10 cellular contexts compared by ENCODE assay signal in genomic region chr2:54586062-54586982, GRCh38.
DNase-seq lines count a peak whose midpoint lies in the region; ATAC-seq and TF ChIP-seq lines count a peak whose summit lies in the region.
"Had no signal": no experiment of that assay in that cellular context is flagged by ENCODE, and none has a peak within 500 bp of the region (broad histone marks: within the 10 kb centered on the region; RNA-seq: fewer than 3 reads in every experiment).

No MANE protein-coding gene starts in this region.

- H3K4me2 ChIP-seq in IMR-90 (ENCODE audit: low read depth, low read length) = peak overlapping the region; percentile 36; the same call in 1 of the 2 replicates
- no peak overlapping the region for H3K4me2 ChIP-seq in mesendoderm (ENCODE audit: low read length)

- TF ChIP-seq POLR2A in IMR-90 (IDR thresholded peaks at IDR 0.05; ENCODE audit: low read depth, low read length) = no peak

- H3K4me1 ChIP-seq in ACC112 (ENCODE audit: control insufficient read depth, insufficient read depth, low read length, unreplicated experiment) (peaks cover 57% of the 10 kb centered on the region), IMR-90 (ENCODE audit: control insufficient read depth, insufficient read depth, low read length) (peaks cover 11% of the 10 kb centered on the region), mesendoderm (ENCODE audit: control insufficient read depth, low read depth, low read length) (peaks cover 15% of the 10 kb centered on the region)
- H3K4me1 ChIP-seq: prostate gland had no signal

- POLR2A ChIA-PET in IMR-90 (lab: Charles Lee; ENCODE audit: unreplicated experiment) = interaction anchor here (0.6 kb wide), 1 partner anchor 419 kb away, joined by 3 read pairs; no protein-coding TSS in a partner anchor

- in situ Hi-C loops in IMR-90 (cut with MboI; ENCODE audit: low sequenced_read_pairs) = no loop called here

- peak overlapping the region; percentile 55 for H3K4me3 ChIP-seq in ACC112 (ENCODE audit: low read depth, low read length)
- H3K4me3 ChIP-seq in IMR-90 (ENCODE audit: insufficient read depth, low read depth, low read length) = no peak overlapping the region
- no peak overlapping the region for H3K4me3 ChIP-seq in mesendoderm (ENCODE audit: low read length)
- H3K4me3 ChIP-seq: prostate gland, tibial nerve had no signal

- no peak overlapping the region for H2AK9ac ChIP-seq in IMR-90 (replicated peaks; ENCODE audit: low read depth, low read length, poor library complexity)

- no peak overlapping the region for H3K4ac ChIP-seq in IMR-90 (ENCODE audit: low read depth, low read length)
- H3K4ac ChIP-seq in mesendoderm (ENCODE audit: low read depth, low read length) = no peak overlapping the region

- H3K9me3 ChIP-seq in IMR-90 (ENCODE audit: control insufficient read depth, insufficient read depth, low read length) = no peaks in the 10 kb centered on the region
- H3K9me3 ChIP-seq: prostate gland, tibial nerve had no signal

- H2BK20ac ChIP-seq in IMR-90 (ENCODE audit: low read depth, low read length) = no peak overlapping the region

- no peak for TF ChIP-seq RAD21 in IMR-90 (IDR thresholded peaks at IDR 0.05; ENCODE audit: low read length)

- TF ChIP-seq CTCF in IMR-90 (conservative IDR thresholded peaks at IDR 0.05; ENCODE audit: low read depth, low read length) = no peak

- H3K27ac ChIP-seq in ACC112 (ENCODE audit: low read depth, low read length) = peak overlapping the region; percentile 75
- H3K27ac ChIP-seq in IMR-90 (ENCODE audit: insufficient read depth, low read length) = no peak overlapping the region
- no peak overlapping the region for H3K27ac ChIP-seq in substantia nigra (ENCODE audit: low read depth, low read length, poor library complexity, severe bottlenecking)
- H3K27ac ChIP-seq in mesendoderm (ENCODE audit: low read depth, low read length) = no peak overlapping the region
- H3K27ac ChIP-seq: prostate gland had no signal

- BruUV-seq in IMR-90 (replicated peaks; lab: Mats Ljungman, UMichigan) = no TSS peak

- peak; percentile 51; the same call in 1 of the 2 replicates for ATAC-seq in IMR-90 (ENCODE audit: low read depth)

- CTCF ChIA-PET in IMR-90 (lab: Yijun Ruan, JAX) = no interaction called here

- no CpG with 5 or more reads among the region's 11 CpGs for WGBS in IMR-90 (ENCODE audit: extremely low coverage in 2 of 2, insufficient read length in 1 of 2), 2 experiments
- WGBS in mesendoderm (ENCODE audit: extremely low coverage, insufficient coverage, low lambda C conversion rate) = no CpG with 5 or more reads among the region's 11 CpGs

- 0 out of 2 replicates have a peak overlapping the region, but pooled peaks have one; percentile 48 for H3K23ac ChIP-seq in IMR-90 (ENCODE audit: low read depth, low read length)
- H3K23ac ChIP-seq in mesendoderm (ENCODE audit: low read length) = no peak overlapping the region

- H3K56ac ChIP-seq in IMR-90 (ENCODE audit: extremely low read depth, insufficient read depth, low read length) = no peak overlapping the region
- no peak overlapping the region for H3K56ac ChIP-seq in mesendoderm (ENCODE audit: low read length)

- H3K36me3 ChIP-seq in ACC112 (ENCODE audit: insufficient read depth, low read length) = peaks cover 7% of the 10 kb centered on the region; the same call in 1 of the 2 replicates
- H3K36me3 ChIP-seq in IMR-90 (ENCODE audit: control insufficient read depth, insufficient read depth, low read length) = peaks cover 2% of the 10 kb centered on the region; the same call in 1 of the 2 replicates
- H3K36me3 ChIP-seq in mesendoderm (ENCODE audit: control insufficient read depth, insufficient read depth, low read length) = no peaks in the 10 kb centered on the region
- H3K36me3 ChIP-seq: prostate gland, tibial nerve had no signal

- intact Hi-C loops in IMR-90 (cut with micrococcal nuclease) = no loop called here

- no peaks in the 10 kb centered on the region for H3K27me3 ChIP-seq in ACC112 (ENCODE audit: insufficient read depth, low read length)
- no peaks in the 10 kb centered on the region for H3K27me3 ChIP-seq in IMR-90 (ENCODE audit: control insufficient read depth, insufficient read depth, low read length)
- H3K27me3 ChIP-seq in mesendoderm (ENCODE audit: insufficient read depth, low read length, poor library complexity) = no peaks in the 10 kb centered on the region
- H3K27me3 ChIP-seq: tibial nerve had no signal

- H2AK5ac ChIP-seq in IMR-90 (ENCODE audit: low read depth, low read length) = no peak overlapping the region
- H2AK5ac ChIP-seq in mesendoderm (ENCODE audit: low read length) = no peak overlapping the region

- H2BK5ac ChIP-seq in IMR-90 (ENCODE audit: low read depth, low read length, poor library complexity, severe bottlenecking) (no peak overlapping the region), mesendoderm (ENCODE audit: low read length) (no peak overlapping the region)

- H3K79me2 ChIP-seq in ACC112 (ENCODE audit: control insufficient read depth, insufficient read depth, low read length, unreplicated experiment) (peaks cover 88% of the 10 kb centered on the region), mesendoderm (ENCODE audit: control insufficient read depth, insufficient read depth, low read length) (peaks cover 71% of the 10 kb centered on the region)

- H3K9me1 ChIP-seq in IMR-90 (ENCODE audit: insufficient read depth, low read length) = peaks cover 9% of the 10 kb centered on the region

- peaks cover 55 to 79% of the 10 kb centered on the region in 2 experiments for H3K79me1 ChIP-seq in IMR-90 (ENCODE audit: low read depth in 1 of 2, low read length in 2 of 2)
- H3K79me1 ChIP-seq in mesendoderm (ENCODE audit: low read length) = peaks cover 26% of the 10 kb centered on the region

- H2BK120ac ChIP-seq in IMR-90 (ENCODE audit: low read depth, low read length) = no peak overlapping the region
- no peak overlapping the region for H2BK120ac ChIP-seq in mesendoderm (ENCODE audit: low read depth, low read length)

- peaks cover 9% of the 10 kb centered on the region; the same call in 1 of the 2 replicates for H4K20me1 ChIP-seq in IMR-90 (ENCODE audit: insufficient read depth, low read length)

- H4K8ac ChIP-seq in IMR-90 (ENCODE audit: low read depth in 2 of 2, low read length in 2 of 2) = no peak overlapping the region
- H4K8ac ChIP-seq in mesendoderm (ENCODE audit: low read depth, low read length) = no peak overlapping the region

- H3K9ac ChIP-seq in IMR-90 (ENCODE audit: low read depth, low read length) (no peak overlapping the region), mesendoderm (ENCODE audit: low read length) (no peak overlapping the region)

- no peak overlapping the region for H4K91ac ChIP-seq in IMR-90 (ENCODE audit: insufficient read depth, low read depth, low read length)

- no peak overlapping the region for H3K18ac ChIP-seq in IMR-90 (ENCODE audit: low read depth, low read length)
- no peak overlapping the region for H3K18ac ChIP-seq in mesendoderm (ENCODE audit: low read length)

- no peak overlapping the region; the same call in 1 of the 2 replicates for H3K14ac ChIP-seq in IMR-90 (replicated peaks; ENCODE audit: low read depth, low read length)

- DNase-seq in IMR-90 (peak; percentile 55), astrocyte of the hippocampus (ENCODE audit: low read depth, low spot score) (peak; percentile 66), myocyte (ENCODE audit: low read depth) (peak; percentile 27), substantia nigra (lab: John Stamatoyannopoulos, UW) (no peak), NCI-H1105 (lab: John Stamatoyannopoulos, UW) (no peak), NCI-H345 treated with DMSO at 0.1 percent for 48 hours (lab: John Stamatoyannopoulos, UW; ENCODE audit: unreplicated experiment) (no peak), mesendoderm (no peak)

- H2AFZ ChIP-seq in ACC112 (ENCODE audit: low read length, unreplicated experiment) (peak overlapping the region; percentile 55), IMR-90 (replicated peaks; ENCODE audit: low read length, poor library complexity) (no peak overlapping the region)

- H2BK15ac ChIP-seq in IMR-90 (ENCODE audit: low read depth, low read length) (no peak overlapping the region), mesendoderm (replicated peaks; ENCODE audit: low read depth) (no peak overlapping the region)

- H4K5ac ChIP-seq in IMR-90 (ENCODE audit: low read depth, low read length) (no peak overlapping the region), mesendoderm (ENCODE audit: low read length) (no peak overlapping the region)

- dilution Hi-C loops in IMR-90 (cut with HindIII; ENCODE audit: low sequenced_read_pairs, unreplicated experiment) = no loop called here

TF ChIP-seq in IMR-90, 13 proteins besides CTCF, POLR2A, EP300 and RAD21:
- TF ChIP-seq RCOR1 (IDR thresholded peaks at IDR 0.05; ENCODE audit: insufficient replicate concordance, low read length) = no peak
- no peak for TF ChIP-seq BHLHE40 (IDR thresholded peaks at IDR 0.05; ENCODE audit: low read depth, low read length)
- TF ChIP-seq FOS (IDR thresholded peaks at IDR 0.05; ENCODE audit: low read depth, low read length) = no peak
- TF ChIP-seq RFX5 (IDR thresholded peaks at IDR 0.05; ENCODE audit: low read depth, low read length) = no peak
- TF ChIP-seq USF2 (IDR thresholded peaks at IDR 0.05; ENCODE audit: low read depth, low read length) = no peak
- no peak for TF ChIP-seq MXI1 (IDR thresholded peaks at IDR 0.05; ENCODE audit: borderline replicate concordance, low read depth, low read length)
- no peak for TF ChIP-seq CHD1 (IDR thresholded peaks at IDR 0.05; ENCODE audit: low read depth, low read length)

Comparison
In these comparisons a context has a peak if more than half of its experiments do, and no peak if none do; other contexts are left out.
1. DNase-seq: peak in IMR-90 (single experiment), astrocyte of the hippocampus (single experiment) and myocyte (single experiment); none in substantia nigra (0 of 49), NCI-H1105 (single experiment), NCI-H345 treated with DMSO at 0.1 percent for 48 hours (single experiment) and mesendoderm (single experiment).